Comparison of ENCODE assay signal across 24 cellular contexts in genomic region chr17:28573521-28573920, GRCh38.
"Had no signal": no experiment of that assay in that cellular context is flagged by ENCODE, and none has a peak within 500 bp of the region (broad histone marks: within the 10 kb centered on the region; RNA-seq: fewer than 3 reads in every experiment).

No MANE protein-coding gene starts in this region.

- H3K27ac Mint-ChIP-seq: nephron; stimulated activated effector memory CD8-positive, alpha-beta T cell treated with anti-CD3 and anti-CD28 coated beads, Interleukin-12 subunit alpha, Interleukin-12 subunit beta, amount 100 ng/mL, for 72 hours; type B pancreatic cell had no signal

- H3K4me3 ChIP-seq: gastroesophageal sphincter, heart left ventricle, hepatocyte, left lung, ovary, psoas muscle, sigmoid colon, testis, tibial artery had no signal

- DNase-seq: cortex of kidney; effector memory CD8-positive, alpha-beta T cell; heart left ventricle; kidney; left lung; mesenchymal stem cell; midbrain; naive thymus-derived CD4-positive, alpha-beta T cell; occipital lobe; ovary; posterior cingulate gyrus; psoas muscle; right cardiac atrium; sigmoid colon; stimulated activated CD4-positive, alpha-beta T cell treated with anti-CD3 and anti-CD28 coated beads, Interleukin-2, amount 100 ng/mL, for 24 hours; stimulated activated CD4-positive, alpha-beta T cell treated with anti-CD3 and anti-CD28 coated beads, Interleukin-4, amount 100 ng/mL, for 24 hours; stimulated activated naive CD8-positive, alpha-beta T cell treated with anti-CD3 and anti-CD28 coated beads, Interleukin-15, Interleukin-2, amounts not matched to agents 100 U/mL and 50 U/mL, for 24 hours; testis; tibial artery had no signal

- H3K9me3 ChIP-seq: gastroesophageal sphincter, heart left ventricle, left lung, ovary, psoas muscle, sigmoid colon, testis, tibial artery had no signal

- H3K27ac ChIP-seq: gastroesophageal sphincter, left lung, ovary, psoas muscle, sigmoid colon, testis, tibial artery had no signal

- H3K9me3 Mint-ChIP-seq: effector memory CD8-positive, alpha-beta T cell; naive thymus-derived CD4-positive, alpha-beta T cell; nephron; stimulated activated effector memory CD8-positive, alpha-beta T cell treated with anti-CD3 and anti-CD28 coated beads, Interleukin-12 subunit alpha, Interleukin-12 subunit beta, amount 100 ng/mL, for 72 hours; type B pancreatic cell had no signal

- H3K27me3 Mint-ChIP-seq: effector memory CD8-positive, alpha-beta T cell; naive thymus-derived CD4-positive, alpha-beta T cell; type B pancreatic cell had no signal

- H3K4me3 Mint-ChIP-seq: type B pancreatic cell had no signal

- H3K27me3 ChIP-seq: gastroesophageal sphincter, heart left ventricle, hepatocyte, left lung, ovary, sigmoid colon, testis, tibial artery had no signal

- H3K36me3 ChIP-seq: ovary, sigmoid colon, tibial artery had no signal

- H2AFZ ChIP-seq: hepatocyte had no signal
